In the genomic region with DNA sequence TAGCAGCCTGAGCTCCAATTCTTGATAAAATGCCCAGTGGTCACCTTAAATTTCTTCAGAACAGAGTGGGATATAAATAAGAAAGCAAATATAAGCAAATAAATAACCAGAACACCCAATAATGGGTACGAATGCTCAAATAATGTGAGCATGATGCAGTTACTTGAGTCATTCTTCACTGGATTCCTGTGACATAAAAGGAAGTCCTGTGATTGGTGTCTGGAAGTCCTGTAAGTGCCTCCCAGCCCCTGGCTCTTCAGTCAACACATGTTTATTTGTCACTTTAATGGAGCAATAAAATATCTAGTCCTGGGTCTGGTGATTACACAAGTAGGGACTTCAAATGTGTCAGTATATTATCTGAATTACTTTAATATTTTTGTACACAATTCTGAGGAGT, we compare ENCODE assay signal across 13 cellular contexts. TPM values are rescaled to one million over a fixed set of nuclear protein-coding genes. Genes with fewer than 3 reads are reported as not detected.
DNase-seq lines count a peak whose midpoint lies in the region; ATAC-seq and TF ChIP-seq lines count a peak whose summit lies in the region.
"Had no signal": no experiment of that assay in that cellular context is flagged by ENCODE, and none has a peak within 500 bp of the region (broad histone marks: within the 10 kb centered on the region; RNA-seq: fewer than 3 reads in every experiment).

No MANE protein-coding gene starts in this region.

- H3K4me1 ChIP-seq in sigmoid colon, result peaks cover 0 to 48% (median 45%) of the 10 kb centered on the region in 4 donors

- DNase-seq in ELR (ENCODE audit: low read depth) (peak; percentile 89), RPMI7951 (ENCODE audit: low read depth) (peak; percentile 48), fibroblast of mammary gland (ENCODE audit: low read depth) (peak; percentile 78), sigmoid colon (no peak), GM10266 (ENCODE audit: extremely low spot score) (no peak), omental fat pad (ENCODE audit: low spot score) (no peak), NCI-H2081 treated with DMSO at 0.1 percent for 48 hours (lab: John Stamatoyannopoulos, UW) (no peak)
- DNase-seq: cerebellar nuclear complex, DND-41, H9 had no signal

- no peak for ATAC-seq in GM18502 (IDR thresholded peaks at IDR 0.05; ENCODE audit: poor library complexity, unreplicated experiment)
- ATAC-seq in omental fat pad (ENCODE audit: low FRiP score), result no peak

- no peaks in the 10 kb centered on the region for H3K36me3 ChIP-seq in sigmoid colon
- H3K36me3 ChIP-seq: thoracic aorta had no signal

- H3K9me3 ChIP-seq in sigmoid colon, result no peaks in the 10 kb centered on the region
- H3K9me3 ChIP-seq: thoracic aorta had no signal

- TF ChIP-seq POLR2A in sigmoid colon (IDR thresholded peaks at IDR 0.05), result no peak

- no peak for TF ChIP-seq EP300 in sigmoid colon (IDR thresholded peaks at IDR 0.05)

- TF ChIP-seq CTCF in fibroblast of mammary gland (conservative IDR thresholded peaks at IDR 0.05; ENCODE audit: control insufficient read depth, insufficient read depth, low read depth, low read length) (no peak), sigmoid colon (IDR thresholded peaks at IDR 0.05) (no peak), GM10266 (IDR thresholded peaks at IDR 0.05; ENCODE audit: control insufficient read depth, insufficient read depth, low read depth, missing control alignments) (no peak), omental fat pad (IDR thresholded peaks at IDR 0.05) (no peak)

- H3K27me3 ChIP-seq in sigmoid colon, result no peaks in the 10 kb centered on the region

- intact Hi-C loops in sigmoid colon (cut with DNase I), result no loop called here

- H3K27ac ChIP-seq in sigmoid colon, result peak overlapping the region; percentile 25 to 75 (median 68)

- WGBS in sigmoid colon, 2 donors, result 71% methylated on average over 1 of the region's 1 CpG

- H3K4me3 ChIP-seq in fibroblast of mammary gland (ENCODE audit: control insufficient read depth, low read depth, low read length) (no peak overlapping the region), sigmoid colon (no peak overlapping the region)
- H3K4me3 ChIP-seq: thoracic aorta had no signal

RNA-seq across cellular contexts. Expression of gene TMEM212, which starts 30.4 kb away (rescaled TPM):
- total RNA-seq in RPMI7951 (2014; rRNA removed; shearing (Covaris generic)), result not detected in 2 replicates
- total RNA-seq in sigmoid colon (not detected), omental fat pad (not detected)
- not detected for polyA plus RNA-seq in sigmoid colon
- total RNA-seq: H9, neural crest cell, thoracic aorta had no signal

Comparison
In these comparisons a context has a peak if more than half of its experiments do, and no peak if none do; other contexts are left out.
1. DNase-seq: peak in ELR (single experiment), RPMI7951 (single experiment) and fibroblast of mammary gland (single experiment); none in sigmoid colon (single experiment), GM10266 (single experiment), omental fat pad (single experiment) and NCI-H2081 treated with DMSO at 0.1 percent for 48 hours (single experiment).